In genomic region chr4:146269228-146269653, GRCh38 we compare ENCODE assay signal across 11 cellular contexts.
DNase-seq lines count a peak whose midpoint lies in the region; ATAC-seq, FAIRE-seq and TF ChIP-seq lines count a peak whose summit lies in the region.
"Had no signal": no experiment of that assay in that cellular context is flagged by ENCODE, and none has a peak within 500 bp of the region (broad histone marks: within the 10 kb centered on the region; RNA-seq: fewer than 3 reads in every experiment).

No MANE protein-coding gene starts in this region.

- TF ChIP-seq CTCF in D721Med (IDR thresholded peaks at IDR 0.05; ENCODE audit: insufficient read depth, missing control alignments) = no peak

- no peaks in the 10 kb centered on the region for H3K27me3 Mint-ChIP-seq in effector memory CD8-positive, alpha-beta T cell

- FAIRE-seq in D721Med (lab: Jason Lieb, UNC) = no peak

- no peaks in the 10 kb centered on the region for H3K36me3 Mint-ChIP-seq in effector memory CD8-positive, alpha-beta T cell (ENCODE audit: insufficient read depth)

- no peaks in the 10 kb centered on the region for H3K4me1 Mint-ChIP-seq in effector memory CD8-positive, alpha-beta T cell (ENCODE audit: low read depth in 2 of 2)
- H3K4me1 Mint-ChIP-seq: nephron progenitor cell had no signal

- H3K27ac Mint-ChIP-seq in effector memory CD8-positive, alpha-beta T cell = no peak overlapping the region
- H3K27ac Mint-ChIP-seq: nephron progenitor cell had no signal

- ATAC-seq in GM19025 (IDR thresholded peaks at IDR 0.05; ENCODE audit: low read depth, unreplicated experiment) = peak; percentile 57
- ATAC-seq in GM21717 (IDR thresholded peaks at IDR 0.05; ENCODE audit: unreplicated experiment) = peak; percentile 55
- ATAC-seq in HG03097 (IDR thresholded peaks at IDR 0.05; ENCODE audit: low FRiP score, unreplicated experiment) = peak; percentile 51
- no peak for ATAC-seq in effector memory CD8-positive, alpha-beta T cell (replicated peaks)
- ATAC-seq: left lobe of liver had no signal

- DNase-seq in D341Med (ENCODE audit: low spot score) (no peak), D721Med (ENCODE audit: insufficient read length, low spot score) (no peak)
- no peak for DNase-seq in stimulated activated CD4-positive, alpha-beta T cell treated with anti-CD3 and anti-CD28 coated beads, Interleukin-15, amount 100 ng/mL, for 24 hours
- no peak for DNase-seq in effector memory CD8-positive, alpha-beta T cell
- DNase-seq: head of caudate nucleus, NCI-H2171, nephron progenitor cell had no signal

- no peaks in the 10 kb centered on the region for H3K9me3 Mint-ChIP-seq in effector memory CD8-positive, alpha-beta T cell
- H3K9me3 Mint-ChIP-seq: nephron progenitor cell had no signal

- no peak overlapping the region for H3K4me3 Mint-ChIP-seq in effector memory CD8-positive, alpha-beta T cell
- H3K4me3 Mint-ChIP-seq: nephron progenitor cell had no signal
